9 cellular contexts compared by ENCODE assay signal in genomic region chr7:117014673-117015133, GRCh38.
DNase-seq lines count a peak whose midpoint lies in the region; ATAC-seq and TF ChIP-seq lines count a peak whose summit lies in the region.
"Had no signal": no experiment of that assay in that cellular context is flagged by ENCODE, and none has a peak within 500 bp of the region (broad histone marks: within the 10 kb centered on the region; RNA-seq: fewer than 3 reads in every experiment).

No MANE protein-coding gene starts in this region.

- H3K4me3 ChIP-seq in sigmoid colon = peak overlapping the region in 2 of 4 donors; percentile 15 to 22

- no peak for TF ChIP-seq CTCF in sigmoid colon (IDR thresholded peaks at IDR 0.05)

- WGBS in sigmoid colon, 2 donors = 9 to 12% methylated on average over 6 of the region's 6 CpGs

- intact Hi-C loops in sigmoid colon (cut with DNase I) = no loop called here

- peak; percentile 19 for ATAC-seq in HG03469 (IDR thresholded peaks at IDR 0.05; ENCODE audit: unreplicated experiment)
- no peak for ATAC-seq in HG02840 (IDR thresholded peaks at IDR 0.05; ENCODE audit: low FRiP score, unreplicated experiment)
- ATAC-seq: HCT116 had no signal

- H3K9me3 ChIP-seq in sigmoid colon = no peaks in the 10 kb centered on the region

- no peaks in the 10 kb centered on the region for H3K27me3 ChIP-seq in sigmoid colon

- H3K27ac ChIP-seq in sigmoid colon = peak overlapping the region in 1 of 4 donors; percentile 17

- no peaks in the 10 kb centered on the region for H3K36me3 ChIP-seq in sigmoid colon

- peaks cover 0 to 34% (median 18%) of the 10 kb centered on the region in 4 donors for H3K4me1 ChIP-seq in sigmoid colon

- no peak for TF ChIP-seq EP300 in sigmoid colon (IDR thresholded peaks at IDR 0.05)

- TF ChIP-seq POLR2A in GM19193 (IDR thresholded peaks at IDR 0.05; ENCODE audit: extremely low read depth, insufficient read depth, insufficient read length) (peak; percentile 45), sigmoid colon (IDR thresholded peaks at IDR 0.05) (no peak)

- peak; percentile 82 for DNase-seq in Ammon's horn (ENCODE audit: low spot score)
- peak; percentile 36 for DNase-seq in SKM-1 treated with dmso at 0.1 percent for 144 hours (lab: John Stamatoyannopoulos, UW; ENCODE audit: unreplicated experiment)
- peak; percentile 39 for DNase-seq in globus pallidus (ENCODE audit: low spot score)
- peak; percentile 77 for DNase-seq in sigmoid colon
- no peak for DNase-seq in effector CD8-positive, alpha-beta T cell (lab: John Stamatoyannopoulos, UW)
